ENCODE assay signal across 23 cellular contexts in genomic region chr2:127604986-127605385, GRCh38. TPM values are rescaled to one million over a fixed set of nuclear protein-coding genes. Genes with fewer than 3 reads are reported as not detected.
DNase-seq lines count a peak whose midpoint lies in the region; ATAC-seq and TF ChIP-seq lines count a peak whose summit lies in the region.
"Had no signal": no experiment of that assay in that cellular context is flagged by ENCODE, and none has a peak within 500 bp of the region (broad histone marks: within the 10 kb centered on the region; RNA-seq: fewer than 3 reads in every experiment).

No MANE protein-coding gene starts in this region.

- peak; percentile 0 for DNase-seq in activated T-cell treated with anti-CD3 and anti-CD28 coated beads, Interleukin-2, amount 50 U/mL, for 24 hours
- DNase-seq in activated T-cell treated with anti-CD3 and anti-CD28 coated beads for 4 hours (no peak), activated B cell treated with CpG ODN at 0.5 μM for 24 hours (peak; percentile 0), mesenteric fat pad (ENCODE audit: low spot score) (peak; percentile 55), upper lobe of right lung (peak; percentile 8), NCI-H1092 (lab: John Stamatoyannopoulos, UW) (no peak), NCI-H2029 treated with DMSO at 0.1 percent for 48 hours (lab: John Stamatoyannopoulos, UW) (no peak)
- DNase-seq: 8988T; C1 segment of cervical spinal cord; CD8-positive, alpha-beta T cell; DMS153; HCEC 1CT; KG1; NCI-H1105 treated with DMSO at 0.1 percent for 48 hours; NCI-H2081; NCI-H2171 treated with DMSO at 0.1 percent for 48 hours; NCI-H526; Right ventricle myocardium superior had no signal

- no peaks in the 10 kb centered on the region for H3K36me3 ChIP-seq in upper lobe of right lung

- no peaks in the 10 kb centered on the region for H3K9me3 Mint-ChIP-seq in activated T-cell treated with anti-CD3 and anti-CD28 coated beads, Interleukin-2, amount 50 U/mL, for 24 hours
- H3K9me3 Mint-ChIP-seq in activated B cell treated with CpG ODN at 0.5 μM for 24 hours = peaks cover 9% of the 10 kb centered on the region
- H3K9me3 Mint-ChIP-seq: GM23338 had no signal

- no peaks in the 10 kb centered on the region for H3K27me3 ChIP-seq in upper lobe of right lung

- no peak overlapping the region for H3K27ac Mint-ChIP-seq in activated T-cell treated with anti-CD3 and anti-CD28 coated beads, Interleukin-2, amount 50 U/mL, for 24 hours
- no peak overlapping the region for H3K27ac Mint-ChIP-seq in activated B cell treated with CpG ODN at 0.5 μM for 24 hours
- H3K27ac Mint-ChIP-seq: CD8-positive, alpha-beta T cell; GM23338 had no signal

- H3K36me3 Mint-ChIP-seq in activated T-cell treated with anti-CD3 and anti-CD28 coated beads, Interleukin-2, amount 50 U/mL, for 24 hours (ENCODE audit: low read depth) = no peaks in the 10 kb centered on the region
- peaks cover 1% of the 10 kb centered on the region for H3K36me3 Mint-ChIP-seq in activated B cell treated with CpG ODN at 0.5 μM for 24 hours (ENCODE audit: low read depth)
- H3K36me3 Mint-ChIP-seq: CD8-positive, alpha-beta T cell had no signal

- CTCF ChIA-PET in activated B cell treated with CpG ODN at 0.5 μM for 24 hours (lab: Charles Lee) = interaction anchor here (1.9 kb wide), 1 partner anchor 45 kb away, joined by 5 read pairs; no protein-coding TSS in a partner anchor

- no peaks in the 10 kb centered on the region for H3K4me1 ChIP-seq in upper lobe of right lung

- intact Hi-C loops in activated B cell treated with CpG ODN at 0.5 μM for 24 hours (cut with micrococcal nuclease) (no loop called here), upper lobe of right lung (cut with DNase I) (no loop called here)

- POLR2A ChIA-PET in activated B cell treated with CpG ODN at 0.5 μM for 24 hours (lab: Charles Lee) = interaction anchor here (0.7 to 1.1 kb wide), 3 partner anchors 29 to 96 kb away, joined by 3 read pairs; partner anchors contain the start of gene SFT2D3

- H3K27me3 Mint-ChIP-seq in activated T-cell treated with anti-CD3 and anti-CD28 coated beads, Interleukin-2, amount 50 U/mL, for 24 hours = no peaks in the 10 kb centered on the region
- H3K27me3 Mint-ChIP-seq in activated B cell treated with CpG ODN at 0.5 μM for 24 hours = no peaks in the 10 kb centered on the region

- peaks cover 3% of the 10 kb centered on the region for H3K4me1 Mint-ChIP-seq in activated T-cell treated with anti-CD3 and anti-CD28 coated beads, Interleukin-2, amount 50 U/mL, for 24 hours (ENCODE audit: low read depth)
- H3K4me1 Mint-ChIP-seq in activated B cell treated with CpG ODN at 0.5 μM for 24 hours = peaks cover 43% of the 10 kb centered on the region
- H3K4me1 Mint-ChIP-seq: GM23338 had no signal

- no peak overlapping the region for H3K4me3 ChIP-seq in upper lobe of right lung
- H3K4me3 ChIP-seq: GM23338 had no signal

- TF ChIP-seq CTCF in activated B cell treated with CpG ODN at 0.5 μM for 24 hours (IDR thresholded peaks at IDR 0.05) (no peak), upper lobe of right lung (IDR thresholded peaks at IDR 0.05) (no peak)

- no peak overlapping the region for H3K27ac ChIP-seq in upper lobe of right lung

- H3K9me3 ChIP-seq in upper lobe of right lung = no peaks in the 10 kb centered on the region

- ATAC-seq in activated B cell treated with CpG ODN at 0.5 μM for 24 hours (ENCODE audit: low read depth) (no peak), upper lobe of right lung (no peak), HG02840 (IDR thresholded peaks at IDR 0.05; ENCODE audit: low FRiP score, unreplicated experiment) (no peak)
- ATAC-seq: CD8-positive, alpha-beta T cell; GM23338 had no signal

- H3K4me3 Mint-ChIP-seq in activated T-cell treated with anti-CD3 and anti-CD28 coated beads, Interleukin-2, amount 50 U/mL, for 24 hours = no peak overlapping the region
- no peak overlapping the region for H3K4me3 Mint-ChIP-seq in activated B cell treated with CpG ODN at 0.5 μM for 24 hours
- H3K4me3 Mint-ChIP-seq: CD8-positive, alpha-beta T cell; GM23338 had no signal

RNA-seq across cellular contexts. Expression of gene GPR17, which starts 41.0 kb away (rescaled TPM):
- total RNA-seq in activated B cell treated with CpG ODN at 0.5 μM for 24 hours (not detected in 2 replicates), mesenteric fat pad (not detected), upper lobe of right lung (0.49 TPM)
- total RNA-seq: CD8-positive, alpha-beta T cell; Daoy; GM23338; HT1080; Right ventricle myocardium superior; SK-MEL-5 had no signal

Comparison
In these comparisons a context has a peak if more than half of its experiments do, and no peak if none do; other contexts are left out.
1. DNase-seq: peak in activated T-cell treated with anti-CD3 and anti-CD28 coated beads, Interleukin-2, amount 50 U/mL, for 24 hours (single experiment), activated B cell treated with CpG ODN at 0.5 μM for 24 hours (single experiment), mesenteric fat pad (single experiment) and upper lobe of right lung (single experiment); none in activated T-cell treated with anti-CD3 and anti-CD28 coated beads for 4 hours (single experiment), NCI-H1092 (single experiment) and NCI-H2029 treated with DMSO at 0.1 percent for 48 hours (single experiment).